8 cellular contexts compared by ENCODE assay signal in the genomic region with DNA sequence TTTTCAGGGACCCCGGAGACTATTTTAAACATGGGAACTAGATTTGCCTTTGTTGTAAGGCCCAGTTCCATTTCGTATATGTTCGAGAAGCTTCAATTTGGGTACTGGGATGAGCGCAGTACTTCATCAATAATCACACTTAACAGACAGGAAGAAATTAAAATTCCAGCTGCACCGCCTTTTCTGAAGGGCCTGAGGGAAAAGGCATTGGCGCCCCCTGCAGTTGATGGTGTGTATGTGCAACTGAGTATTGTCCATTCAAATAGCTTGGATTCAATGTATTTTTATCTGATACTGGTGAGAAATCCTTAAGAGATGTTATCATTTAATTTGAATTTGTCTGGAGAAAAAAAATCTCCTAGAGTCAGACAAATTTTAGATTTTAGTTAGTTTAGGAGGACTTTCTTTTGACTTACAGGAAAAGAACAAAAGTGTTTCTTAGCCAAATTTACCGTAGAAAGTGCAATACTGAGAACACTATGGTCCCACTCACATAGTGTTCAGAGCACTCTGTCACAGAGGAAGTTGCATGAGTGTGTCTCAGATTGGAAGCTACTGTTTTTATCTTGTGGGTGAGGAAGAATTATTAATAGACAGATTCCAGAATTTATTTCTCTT. TPM values are rescaled to one million over a fixed set of nuclear protein-coding genes. Genes with fewer than 3 reads are reported as not detected.
A peak's percentile ranks its signal among the peaks of the same experiment; 100 is the strongest.
DNase-seq lines count a peak whose midpoint lies in the region; ATAC-seq and TF ChIP-seq lines count a peak whose summit lies in the region.

No MANE protein-coding gene starts in this region.

- intact Hi-C loops in lower leg skin (cut with DNase I; ENCODE audit: low total_unique reads): no loop called here

- peak; percentile 86 for TF ChIP-seq RAD21 in SK-N-SH (IDR thresholded peaks at IDR 0.05; ENCODE audit: low read length)

- H3K9me3 ChIP-seq in Karpas-422 (ENCODE audit: low read length): no peaks in the 10 kb centered on the region
- H3K9me3 ChIP-seq in SK-N-SH: no peaks in the 10 kb centered on the region

- H3K27me3 ChIP-seq in Karpas-422 (ENCODE audit: low read length): no peaks in the 10 kb centered on the region
- H3K27me3 ChIP-seq in SK-N-SH (ENCODE audit: insufficient read depth): peaks cover 15% of the 10 kb centered on the region

- no peak for TF ChIP-seq EP300 in SK-N-SH (IDR thresholded peaks at IDR 0.05; ENCODE audit: borderline replicate concordance in 1 of 2, low read depth in 1 of 2, low read length in 1 of 2)

- H3K27ac ChIP-seq in Karpas-422 (ENCODE audit: low read length) (no peak overlapping the region), SK-N-SH (ENCODE audit: low read depth in 2 of 2, low read length in 1 of 2) (no peak overlapping the region), coronary artery (no peak overlapping the region)

- CTCF ChIA-PET in SK-N-SH (lab: Yijun Ruan, JAX): interaction anchor here (0.5 to 10.0 kb wide), 104 partner anchors 9 to 1702 kb away, joined by 3 to 241 read pairs (median 4); partner anchors contain the start of gene POLR2M

- H3K79me2 ChIP-seq in Karpas-422 (ENCODE audit: low read length): no peaks in the 10 kb centered on the region
- H3K79me2 ChIP-seq in SK-N-SH (ENCODE audit: insufficient read depth): no peaks in the 10 kb centered on the region

- H3K4me2 ChIP-seq in Karpas-422 (ENCODE audit: low read depth, low read length, poor library complexity, severe bottlenecking) (no peak overlapping the region), SK-N-SH (no peak overlapping the region)

- no peaks in the 10 kb centered on the region for H3K9me2 ChIP-seq in Karpas-422 (replicated peaks; ENCODE audit: insufficient read depth, low read length)
- H3K9me2 ChIP-seq in SK-N-SH: no peaks in the 10 kb centered on the region

- H2AFZ ChIP-seq in Karpas-422 (ENCODE audit: low read length) (no peak overlapping the region), SK-N-SH (ENCODE audit: low read depth) (no peak overlapping the region)

- TF ChIP-seq POLR2A in lower leg skin (IDR thresholded peaks at IDR 0.05): no peak

- TF ChIP-seq CTCF in SK-N-SH (IDR thresholded peaks at IDR 0.05) (peak; percentile 99), coronary artery (IDR thresholded peaks at IDR 0.05) (peak; percentile 72), lower leg skin (IDR thresholded peaks at IDR 0.05) (no peak)

- H4K20me1 ChIP-seq in Karpas-422 (ENCODE audit: insufficient read depth, low read depth, low read length): no peaks in the 10 kb centered on the region
- no peaks in the 10 kb centered on the region for H4K20me1 ChIP-seq in SK-N-SH (ENCODE audit: insufficient read depth)

- no peak for ATAC-seq in GM18861 (IDR thresholded peaks at IDR 0.05; ENCODE audit: unreplicated experiment)
- ATAC-seq in GM18873 (IDR thresholded peaks at IDR 0.05; ENCODE audit: low FRiP score, unreplicated experiment): no peak

- H3K4me1 ChIP-seq in Karpas-422 (ENCODE audit: low read length) (no peaks in the 10 kb centered on the region), SK-N-SH (ENCODE audit: control insufficient read depth in 1 of 2, insufficient read depth in 2 of 2, low read depth in 1 of 2, low read length in 1 of 2) (no peaks in the 10 kb centered on the region; a peak in 1 of 4 replicates)

- H3K36me3 ChIP-seq in Karpas-422 (ENCODE audit: insufficient read depth, low read length) (no peaks in the 10 kb centered on the region), SK-N-SH (replicated peaks in 1 of 2; ENCODE audit: control insufficient read depth in 1 of 2, insufficient read depth in 2 of 2, low read length in 1 of 2) (no peaks in the 10 kb centered on the region)

- H3K9ac ChIP-seq in Karpas-422 (ENCODE audit: low read length) (no peak overlapping the region), SK-N-SH (no peak overlapping the region)

- WGBS in SK-N-SH (ENCODE audit: low lambda C conversion rate): 40% methylated on average over 7 of the region's 7 CpGs
- WGBS in lower leg skin, 2 donors: 37 to 51% methylated on average over 7 of the region's 7 CpGs

- DNase-seq in EH (ENCODE audit: low read depth) (peak; percentile 68), Karpas-422 (peak; percentile 79), SK-N-SH (peak; percentile 38), coronary artery (ENCODE audit: low spot score) (no peak), lower leg skin (ENCODE audit: low spot score in 2 of 2) (peak; percentile 27 to 87)
- DNase-seq in stimulated activated CD8-positive, alpha-beta memory T cell treated with anti-CD3 and anti-CD28 coated beads, Interleukin-7, amount 100 ng/mL, for 24 hours (ENCODE audit: low read depth): peak; percentile 11

- POLR2A ChIA-PET in SK-N-SH (lab: Yijun Ruan, JAX): no interaction called here

- H3F3A ChIP-seq in SK-N-SH (replicated peaks; ENCODE audit: insufficient read depth): peaks cover 6% of the 10 kb centered on the region

- H3K4me3 ChIP-seq in Karpas-422 (ENCODE audit: low read length) (no peak overlapping the region), SK-N-SH (ENCODE audit: low read depth in 2 of 2, low read length in 1 of 2) (peak overlapping the region in 1 of 2 experiments; percentile 46; a peak in 1 of 4 replicates), coronary artery (no peak overlapping the region), lower leg skin (ENCODE audit: low read depth, poor library complexity, severe bottlenecking) (no peak overlapping the region)

TF ChIP-seq in SK-N-SH, 30 proteins besides CTCF, POLR2A, EP300 and RAD21:
- no peak for TF ChIP-seq GABPA (IDR thresholded peaks at IDR 0.05; ENCODE audit: low read depth)
- peak; percentile 61 for TF ChIP-seq SMC3 (IDR thresholded peaks at IDR 0.05; ENCODE audit: low read depth, low read length)

RNA-seq across cellular contexts. Expression of gene ALDH1A2, which starts 5.4 kb away (rescaled TPM):
- total RNA-seq in Karpas-422 (2014; rRNA removed; shearing (Covaris generic); ENCODE audit: low replicate concordance): not detected in 2 replicates
- not detected in 2 replicates for polyA plus RNA-seq in SK-N-SH (2012; rRNA removed)
- 0.07 TPM in 1 of 2 replicates, not detected in the other for polyA plus RNA-seq in SK-N-SH (2012; cell fraction: cytosol; rRNA removed)
- polyA plus RNA-seq in SK-N-SH (2012; cell fraction: nucleus; rRNA removed): not detected in 2 replicates
- 1 to 10 TPM; 1.2 to 6.0 (median 2.3) TPM for total RNA-seq in lower leg skin

Comparison
In these comparisons a context has a peak if more than half of its experiments do, and no peak if none do; other contexts are left out.
1. CTCF ChIP-seq: peak in SK-N-SH (single experiment) and coronary artery (single experiment); none in lower leg skin (0 of 3).